In the genomic region with DNA sequence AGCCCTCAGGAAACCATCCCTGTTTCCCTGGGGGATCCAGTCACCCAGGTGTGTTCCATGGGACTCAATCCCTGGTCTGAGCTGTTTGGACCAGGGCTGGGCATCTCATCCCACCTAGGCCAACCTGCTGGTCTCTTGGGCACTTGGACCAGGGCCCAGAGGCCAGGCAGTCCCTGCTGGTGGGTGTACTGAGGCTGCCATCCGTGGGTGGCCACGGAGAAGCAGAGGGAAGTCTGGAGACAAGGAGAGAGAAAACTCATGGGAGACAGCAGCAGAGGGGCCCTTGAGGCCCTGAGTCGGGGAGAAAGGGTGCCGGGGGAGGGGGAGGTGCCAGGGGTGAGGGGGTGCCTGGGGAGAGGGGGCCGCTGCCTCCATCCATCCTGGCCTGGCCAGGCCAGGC, we compare ENCODE assay signal across 32 cellular contexts.
"Had no signal": no experiment of that assay in that cellular context is flagged by ENCODE, and none has a peak within 500 bp of the region (broad histone marks: within the 10 kb centered on the region; RNA-seq: fewer than 3 reads in every experiment).

No MANE protein-coding gene starts in this region.

- H3K9me3 Mint-ChIP-seq: activated CD4-positive, alpha-beta memory T cell treated with anti-CD3 and anti-CD28 coated beads for 36 hours; activated CD4-positive, alpha-beta T cell treated with anti-CD3 and anti-CD28 coated beads, Interleukin-2, amount 10 ng/mL, durations not matched to agents 7 days and 5 days; activated naive CD8-positive, alpha-beta T cell treated with anti-CD3 and anti-CD28 coated beads, Interleukin-2, amount 50 U/mL, for 24 hours; activated T-helper 17 cell treated with anti-CD3 and anti-CD28 coated beads, Interleukin-2, amount 50 U/mL, for 72 hours; central memory CD8-positive, alpha-beta T cell; T-cell had no signal

- H3K27ac Mint-ChIP-seq: activated CD4-positive, alpha-beta memory T cell treated with anti-CD3 and anti-CD28 coated beads for 36 hours; activated CD4-positive, alpha-beta T cell treated with anti-CD3 and anti-CD28 coated beads, Interleukin-2, amount 10 ng/mL, durations not matched to agents 7 days and 5 days; activated naive CD8-positive, alpha-beta T cell treated with anti-CD3 and anti-CD28 coated beads, Interleukin-2, amount 50 U/mL, for 24 hours; activated T-helper 17 cell treated with anti-CD3 and anti-CD28 coated beads, Interleukin-2, amount 50 U/mL, for 72 hours; T-cell had no signal

- H3K4me3 ChIP-seq: ascending aorta, body of pancreas, MG63, SJSA1 had no signal

- H3K4me1 Mint-ChIP-seq: activated CD4-positive, alpha-beta T cell treated with anti-CD3 and anti-CD28 coated beads, Interleukin-2, amount 10 ng/mL, durations not matched to agents 7 days and 5 days; activated naive CD8-positive, alpha-beta T cell treated with anti-CD3 and anti-CD28 coated beads, Interleukin-2, amount 50 U/mL, for 24 hours; activated T-helper 17 cell treated with anti-CD3 and anti-CD28 coated beads, Interleukin-2, amount 50 U/mL, for 72 hours; central memory CD8-positive, alpha-beta T cell; T-cell had no signal

- H3K27ac ChIP-seq: ascending aorta, body of pancreas, SJSA1, VCaP had no signal

- FAIRE-seq: bronchial epithelial cell, TTC549 had no signal

- H3K36me3 ChIP-seq: ascending aorta, MG63, SJSA1 had no signal

- H3K36me3 Mint-ChIP-seq: activated CD4-positive, alpha-beta memory T cell treated with anti-CD3 and anti-CD28 coated beads for 36 hours; T-cell had no signal

- H3K9me3 ChIP-seq: ascending aorta, body of pancreas, MG63, SJSA1 had no signal

- H3K27me3 Mint-ChIP-seq: activated CD4-positive, alpha-beta memory T cell treated with anti-CD3 and anti-CD28 coated beads for 36 hours; activated CD4-positive, alpha-beta T cell treated with anti-CD3 and anti-CD28 coated beads, Interleukin-2, amount 10 ng/mL, durations not matched to agents 7 days and 5 days; activated naive CD8-positive, alpha-beta T cell treated with anti-CD3 and anti-CD28 coated beads, Interleukin-2, amount 50 U/mL, for 24 hours; activated T-helper 17 cell treated with anti-CD3 and anti-CD28 coated beads, Interleukin-2, amount 50 U/mL, for 72 hours had no signal

- DNase-seq: activated CD4-positive, alpha-beta memory T cell treated with anti-CD3 and anti-CD28 coated beads for 36 hours; activated CD4-positive, alpha-beta T cell treated with anti-CD3 and anti-CD28 coated beads, Interleukin-2, amount 10 ng/mL, durations not matched to agents 7 days and 5 days; activated CD4-positive, CD25-positive, alpha-beta regulatory T cell; activated CD8-positive, alpha-beta memory T cell treated with anti-CD3 and anti-CD28 coated beads for 24 hours; activated naive CD4-positive, alpha-beta T cell treated with anti-CD3 and anti-CD28 coated beads, Interleukin-2, amount 50 U/mL, for 16 hours; activated naive CD8-positive, alpha-beta T cell treated with anti-CD3 and anti-CD28 coated beads, Interleukin-2, amount 50 U/mL, for 24 hours; activated T-cell treated with anti-CD3 and anti-CD28 coated beads, Interleukin-2, amount 50 U/mL, for 48 hours; amniotic stem cell; body of pancreas; MG63; MV-4-11; NCI-H1092 treated with DMSO at 0.1 percent for 48 hours; NCI-H1436; NCI-H1694 treated with DMSO at 0.1 percent for 48 hours; NCI-H2029 treated with DMSO at 0.1 percent for 48 hours; NCI-H510A treated with DMSO at 0.1 percent for 48 hours; NCI-H69; NK-92 treated with Interleukin-12 subunit alpha and Interleukin-12 subunit beta, amount 100 ng/mL, for 24 hours; OCI-M1; RPMI8226; SHP77; T-cell; T-helper 2 cell; T1000 had no signal

- H3K27me3 ChIP-seq: ascending aorta, body of pancreas, MG63 had no signal

- H3K4me1 ChIP-seq: ascending aorta, body of pancreas, SJSA1 had no signal

- H3K4me3 Mint-ChIP-seq: activated CD4-positive, alpha-beta memory T cell treated with anti-CD3 and anti-CD28 coated beads for 36 hours; activated CD4-positive, alpha-beta T cell treated with anti-CD3 and anti-CD28 coated beads, Interleukin-2, amount 10 ng/mL, durations not matched to agents 7 days and 5 days; activated naive CD8-positive, alpha-beta T cell treated with anti-CD3 and anti-CD28 coated beads, Interleukin-2, amount 50 U/mL, for 24 hours; activated T-helper 17 cell treated with anti-CD3 and anti-CD28 coated beads, Interleukin-2, amount 50 U/mL, for 72 hours; central memory CD8-positive, alpha-beta T cell; T-cell had no signal

- ATAC-seq: activated naive CD8-positive, alpha-beta T cell treated with anti-CD3 and anti-CD28 coated beads, Interleukin-2, amount 50 U/mL, for 24 hours; activated T-helper 17 cell treated with anti-CD3 and anti-CD28 coated beads, Interleukin-2, amount 50 U/mL, for 72 hours; body of pancreas; Panc1; T-cell had no signal
